11 cellular contexts compared by ENCODE assay signal in genomic region chr6:33696076-33696475, GRCh38. TPM values are rescaled to one million over a fixed set of nuclear protein-coding genes. Genes with fewer than 3 reads are reported as not detected.
DNase-seq lines count a peak whose midpoint lies in the region; ATAC-seq and TF ChIP-seq lines count a peak whose summit lies in the region.
"Had no signal": no experiment of that assay in that cellular context is flagged by ENCODE, and none has a peak within 500 bp of the region (broad histone marks: within the 10 kb centered on the region; RNA-seq: fewer than 3 reads in every experiment).

No MANE protein-coding gene starts in this region.

- peak overlapping the region; percentile 67 to 80 for H3K27ac Mint-ChIP-seq in natural killer cell treated with Interleukin-12 subunit alpha and Interleukin-12 subunit beta and Interleukin-15 and Interleukin-18, amount 100 ng/mL, for 72 hours
- H3K27ac Mint-ChIP-seq: dendritic cell treated with granulocyte-macrophage colony-stimulating factor and Interleukin-4, amounts not matched to agents 40 ng/mL and 50 ng/mL, for 4 days had no signal

- H3K4me3 ChIP-seq in Karpas-422 (ENCODE audit: low read length) (peak overlapping the region; percentile 54; the same call in 1 of the 2 replicates), breast epithelium (no peak overlapping the region)
- H3K4me3 ChIP-seq: hepatocyte had no signal

- H3K27ac ChIP-seq in C4-2B (peak overlapping the region; percentile 57), Karpas-422 (ENCODE audit: low read length) (peak overlapping the region; percentile 88), breast epithelium (peak overlapping the region; percentile 68 to 79)
- H3K27ac ChIP-seq: hepatocyte had no signal

- no peak for ATAC-seq in natural killer cell treated with Interleukin-12 subunit alpha and Interleukin-12 subunit beta and Interleukin-15 and Interleukin-18, amount 100 ng/mL, for 72 hours
- no peak for ATAC-seq in esophagus mucosa

- DNase-seq in Karpas-422 (no peak), breast epithelium (ENCODE audit: low spot score in 2 of 2) (no peak), NOMO-1 (lab: John Stamatoyannopoulos, UW; ENCODE audit: unreplicated experiment in 2 of 2) (no peak)
- DNase-seq in natural killer cell treated with Interleukin-12 subunit alpha and Interleukin-12 subunit beta and Interleukin-15 and Interleukin-18, amount 100 ng/mL, for 72 hours (ENCODE audit: low spot score): no peak
- DNase-seq in activated CD4-positive, CD25-positive, alpha-beta regulatory T cell (lab: John Stamatoyannopoulos, UW): no peak
- no peak for DNase-seq in activated CD8-positive, alpha-beta memory T cell treated with anti-CD3 and anti-CD28 coated beads for 24 hours
- DNase-seq: NCI-H774 had no signal

- H3K9me3 ChIP-seq in Karpas-422 (ENCODE audit: low read length) (no peaks in the 10 kb centered on the region), breast epithelium (no peaks in the 10 kb centered on the region)

- intact Hi-C loops in breast epithelium (cut with DNase I; ENCODE audit: low total_unique reads): loop anchor here (5.0 to 10.0 kb wide), 2 partner anchors 94 to 111 kb away; partner anchors contain the start of gene BAK1

- TF ChIP-seq CTCF in C4-2B (conservative IDR thresholded peaks at IDR 0.05): no peak
- no peak for TF ChIP-seq CTCF in breast epithelium (IDR thresholded peaks at IDR 0.05)

- no peak overlapping the region for H2AFZ ChIP-seq in Karpas-422 (ENCODE audit: low read length)
- H2AFZ ChIP-seq: hepatocyte had no signal

- H3K36me3 ChIP-seq in Karpas-422 (ENCODE audit: insufficient read depth, low read length) (peaks cover 12% of the 10 kb centered on the region; the same call in 1 of the 2 replicates), breast epithelium (no peaks in the 10 kb centered on the region)

- H3K9ac ChIP-seq in Karpas-422 (ENCODE audit: low read length): peak overlapping the region; percentile 65

- H3K4me1 ChIP-seq in Karpas-422 (ENCODE audit: low read length): peaks cover 54% of the 10 kb centered on the region
- H3K4me1 ChIP-seq in breast epithelium: peaks cover 15 to 40% of the 10 kb centered on the region in 2 donors

- H3K4me2 ChIP-seq in Karpas-422 (ENCODE audit: low read depth, low read length, poor library complexity, severe bottlenecking): peak overlapping the region; percentile 69
- H3K4me2 ChIP-seq: hepatocyte had no signal

- no peaks in the 10 kb centered on the region for H3K27me3 Mint-ChIP-seq in natural killer cell treated with Interleukin-12 subunit alpha and Interleukin-12 subunit beta and Interleukin-15 and Interleukin-18, amount 100 ng/mL, for 72 hours
- H3K27me3 Mint-ChIP-seq: dendritic cell treated with granulocyte-macrophage colony-stimulating factor and Interleukin-4, amounts not matched to agents 40 ng/mL and 50 ng/mL, for 4 days had no signal

- peaks cover 29 to 31% of the 10 kb centered on the region in 2 donors for H3K4me1 Mint-ChIP-seq in natural killer cell treated with Interleukin-12 subunit alpha and Interleukin-12 subunit beta and Interleukin-15 and Interleukin-18, amount 100 ng/mL, for 72 hours (ENCODE audit: low read depth in 2 of 2)

- H3K27me3 ChIP-seq in Karpas-422 (ENCODE audit: low read length): no peaks in the 10 kb centered on the region
- H3K27me3 ChIP-seq in breast epithelium: no peaks in the 10 kb centered on the region
- H3K27me3 ChIP-seq: hepatocyte had no signal

- no peak for TF ChIP-seq POLR2A in breast epithelium (IDR thresholded peaks at IDR 0.05)

- peaks cover 3% of the 10 kb centered on the region; the same call in 1 of the 2 replicates for H3K79me2 ChIP-seq in Karpas-422 (ENCODE audit: low read length)
- H3K79me2 ChIP-seq: hepatocyte had no signal

- peaks cover 3% of the 10 kb centered on the region; the same call in 1 of the 2 replicates for H4K20me1 ChIP-seq in Karpas-422 (ENCODE audit: insufficient read depth, low read depth, low read length)

- H3K9me3 Mint-ChIP-seq in natural killer cell treated with Interleukin-12 subunit alpha and Interleukin-12 subunit beta and Interleukin-15 and Interleukin-18, amount 100 ng/mL, for 72 hours: no peaks in the 10 kb centered on the region
- H3K9me3 Mint-ChIP-seq: dendritic cell treated with granulocyte-macrophage colony-stimulating factor and Interleukin-4, amounts not matched to agents 40 ng/mL and 50 ng/mL, for 4 days had no signal

- no peaks in the 10 kb centered on the region for H3K36me3 Mint-ChIP-seq in natural killer cell treated with Interleukin-12 subunit alpha and Interleukin-12 subunit beta and Interleukin-15 and Interleukin-18, amount 100 ng/mL, for 72 hours

- H3K9me2 ChIP-seq in Karpas-422 (replicated peaks; ENCODE audit: insufficient read depth, low read length): no peaks in the 10 kb centered on the region

- H3K4me3 Mint-ChIP-seq in natural killer cell treated with Interleukin-12 subunit alpha and Interleukin-12 subunit beta and Interleukin-15 and Interleukin-18, amount 100 ng/mL, for 72 hours: no peak overlapping the region
- H3K4me3 Mint-ChIP-seq: dendritic cell treated with granulocyte-macrophage colony-stimulating factor and Interleukin-4, amounts not matched to agents 40 ng/mL and 50 ng/mL, for 4 days had no signal

RNA-seq across cellular contexts. Expression of gene UQCC2, which starts 15.4 kb away (rescaled TPM):
- 32.8 and 48.9 TPM in 2 replicates for total RNA-seq in Karpas-422 (2014; rRNA removed; shearing (Covaris generic); ENCODE audit: low replicate concordance)
- total RNA-seq in breast epithelium: 10 to 100 TPM in 2 of 3 donors, 1 to 10 TPM in 1; 9.9 to 19.7 (median 19.6) TPM
- total RNA-seq in natural killer cell treated with Interleukin-12 subunit alpha and Interleukin-12 subunit beta and Interleukin-15 and Interleukin-18, amount 100 ng/mL, for 72 hours: 10 to 100 TPM; 44.9 to 53.1 TPM
- 77.6 TPM for total RNA-seq in esophagus mucosa

RNA-seq across cellular contexts. Expression of gene IP6K3, which starts 50.6 kb away (rescaled TPM):
- not detected in 2 replicates for total RNA-seq in Karpas-422 (2014; rRNA removed; shearing (Covaris generic); ENCODE audit: low replicate concordance)
- total RNA-seq in breast epithelium (1 to 10 TPM in 1 of 3 donors, under 1 TPM in 2; 0.15 to 4.2 (median 0.66) TPM), esophagus mucosa (0.08 TPM)
- total RNA-seq in natural killer cell treated with Interleukin-12 subunit alpha and Interleukin-12 subunit beta and Interleukin-15 and Interleukin-18, amount 100 ng/mL, for 72 hours: not detected
